ENCODE assay signal across 18 cellular contexts in the genomic region with DNA sequence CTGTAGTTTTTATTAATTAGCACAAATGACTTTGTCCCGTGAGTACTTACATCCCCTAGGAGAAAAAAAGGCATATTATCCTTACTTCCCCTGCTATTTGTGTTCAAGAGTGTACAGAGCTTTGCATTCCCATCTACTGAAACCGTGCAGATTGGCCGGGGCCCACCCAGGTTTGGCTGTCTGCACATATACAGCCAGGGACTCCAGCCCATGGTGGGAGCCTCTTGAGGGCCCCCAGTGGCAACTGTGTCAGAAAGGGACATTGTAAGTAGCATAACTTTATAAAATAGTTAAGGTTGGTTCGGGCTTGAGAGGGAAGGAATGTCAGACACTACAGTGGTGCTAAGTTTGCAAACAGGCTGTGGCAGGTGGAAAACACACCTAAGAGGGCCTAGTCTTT. TPM values are rescaled to one million over a fixed set of nuclear protein-coding genes. Genes with fewer than 3 reads are reported as not detected.
A peak's percentile ranks its signal among the peaks of the same experiment; 100 is the strongest.
DNase-seq lines count a peak whose midpoint lies in the region; ATAC-seq and TF ChIP-seq lines count a peak whose summit lies in the region.
"Had no signal": no experiment of that assay in that cellular context is flagged by ENCODE, and none has a peak within 500 bp of the region (broad histone marks: within the 10 kb centered on the region; RNA-seq: fewer than 3 reads in every experiment).

No MANE protein-coding gene starts in this region.

- CTCF ChIA-PET in WTC11 (lab: Charles Lee): interaction anchor here (1.0 to 2.7 kb wide), 4 partner anchors 19 to 447 kb away, joined by 3 to 14 read pairs (median 4); no protein-coding TSS in a partner anchor

- peaks cover 4% of the 10 kb centered on the region for H3K79me1 ChIP-seq in mesendoderm (ENCODE audit: low read length)

- WGBS in mesendoderm (ENCODE audit: extremely low coverage, insufficient coverage, low lambda C conversion rate): no CpG with 5 or more reads among the region's 4 CpGs

- H2BK120ac ChIP-seq in mesendoderm (ENCODE audit: low read depth, low read length): no peak overlapping the region

- H3K27me3 Mint-ChIP-seq in stimulated activated naive CD8-positive, alpha-beta T cell treated with anti-CD3 and anti-CD28 coated beads, Interleukin-15, Interleukin-2, amounts not matched to agents 100 ng/mL and 50 ng/mL, for 24 hours: no peaks in the 10 kb centered on the region
- H3K27me3 Mint-ChIP-seq in WTC11 (ENCODE audit: low read depth): no peaks in the 10 kb centered on the region; the same call in 1 of the 2 replicates
- no peaks in the 10 kb centered on the region for H3K27me3 Mint-ChIP-seq in stimulated activated memory B cell treated with anti-CD40 and anti-IgM and Interleukin-4, amounts not matched to agents 10 μg/mL and 1 μg/mL and 100 μg/mL, for 72 hours
- H3K27me3 Mint-ChIP-seq: activated CD8-positive, alpha-beta T cell treated with anti-CD3 and anti-CD28 coated beads for 36 hours had no signal

- H3K27ac Mint-ChIP-seq in stimulated activated naive CD8-positive, alpha-beta T cell treated with anti-CD3 and anti-CD28 coated beads, Interleukin-15, Interleukin-2, amounts not matched to agents 100 ng/mL and 50 ng/mL, for 24 hours: peak overlapping the region; percentile 59
- peak overlapping the region; percentile 48; the same call in 1 of the 2 replicates for H3K27ac Mint-ChIP-seq in WTC11
- H3K27ac Mint-ChIP-seq in stimulated activated memory B cell treated with anti-CD40 and anti-IgM and Interleukin-4, amounts not matched to agents 10 μg/mL and 1 μg/mL and 100 μg/mL, for 72 hours: no peak overlapping the region
- H3K27ac Mint-ChIP-seq: activated CD8-positive, alpha-beta T cell treated with anti-CD3 and anti-CD28 coated beads for 36 hours had no signal

- H4K8ac ChIP-seq in mesendoderm (ENCODE audit: low read depth, low read length): no peak overlapping the region

- POLR2A ChIA-PET in WTC11 (lab: Charles Lee): no interaction called here

- H4K5ac ChIP-seq in mesendoderm (ENCODE audit: low read length): no peak overlapping the region

- no peak overlapping the region for H2AK5ac ChIP-seq in mesendoderm (ENCODE audit: low read length)

- no peak overlapping the region for H3K18ac ChIP-seq in mesendoderm (ENCODE audit: low read length)

- no peak overlapping the region for H2BK15ac ChIP-seq in mesendoderm (replicated peaks; ENCODE audit: low read depth)

- no peak overlapping the region for H3K23ac ChIP-seq in mesendoderm (ENCODE audit: low read length)

- H3K9me3 Mint-ChIP-seq in stimulated activated naive CD8-positive, alpha-beta T cell treated with anti-CD3 and anti-CD28 coated beads, Interleukin-15, Interleukin-2, amounts not matched to agents 100 ng/mL and 50 ng/mL, for 24 hours: peaks cover 7% of the 10 kb centered on the region
- H3K9me3 Mint-ChIP-seq in WTC11: peaks cover 12% of the 10 kb centered on the region
- H3K9me3 Mint-ChIP-seq in stimulated activated memory B cell treated with anti-CD40 and anti-IgM and Interleukin-4, amounts not matched to agents 10 μg/mL and 1 μg/mL and 100 μg/mL, for 72 hours: peaks cover 3% of the 10 kb centered on the region

- peaks cover 10% of the 10 kb centered on the region for H3K36me3 Mint-ChIP-seq in stimulated activated naive CD8-positive, alpha-beta T cell treated with anti-CD3 and anti-CD28 coated beads, Interleukin-15, Interleukin-2, amounts not matched to agents 100 ng/mL and 50 ng/mL, for 24 hours (ENCODE audit: low read depth)
- H3K36me3 Mint-ChIP-seq in WTC11: peaks cover 5% of the 10 kb centered on the region
- peaks cover 16% of the 10 kb centered on the region for H3K36me3 Mint-ChIP-seq in stimulated activated memory B cell treated with anti-CD40 and anti-IgM and Interleukin-4, amounts not matched to agents 10 μg/mL and 1 μg/mL and 100 μg/mL, for 72 hours

- no peak overlapping the region for H2BK5ac ChIP-seq in mesendoderm (ENCODE audit: low read length)

- peaks cover 2% of the 10 kb centered on the region for H3K4me1 ChIP-seq in mesendoderm (ENCODE audit: control insufficient read depth, low read depth, low read length)
- H3K4me1 ChIP-seq: testis had no signal

- no peak for TF ChIP-seq CTCF in WTC11 (IDR thresholded peaks at IDR 0.05)

- peaks cover 1% of the 10 kb centered on the region for H3K79me2 ChIP-seq in mesendoderm (ENCODE audit: control insufficient read depth, insufficient read depth, low read length)

- H3K9ac ChIP-seq in mesendoderm (ENCODE audit: low read length): no peak overlapping the region
- H3K9ac ChIP-seq: KMS-11 had no signal

- H3K4me2 ChIP-seq in mesendoderm (ENCODE audit: low read length): no peak overlapping the region
- H3K4me2 ChIP-seq: KMS-11 had no signal

- H3K27me3 ChIP-seq in mesendoderm (ENCODE audit: insufficient read depth, low read length, poor library complexity): no peaks in the 10 kb centered on the region
- H3K27me3 ChIP-seq: brain microvascular endothelial cell, colonic mucosa, testis had no signal

- H3K4me3 Mint-ChIP-seq in stimulated activated naive CD8-positive, alpha-beta T cell treated with anti-CD3 and anti-CD28 coated beads, Interleukin-15, Interleukin-2, amounts not matched to agents 100 ng/mL and 50 ng/mL, for 24 hours: no peak overlapping the region
- peak overlapping the region; percentile 4; the same call in 1 of the 2 replicates for H3K4me3 Mint-ChIP-seq in WTC11
- H3K4me3 Mint-ChIP-seq in stimulated activated memory B cell treated with anti-CD40 and anti-IgM and Interleukin-4, amounts not matched to agents 10 μg/mL and 1 μg/mL and 100 μg/mL, for 72 hours: no peak overlapping the region
- H3K4me3 Mint-ChIP-seq: activated CD8-positive, alpha-beta T cell treated with anti-CD3 and anti-CD28 coated beads for 36 hours had no signal

- DNase-seq in stimulated activated naive CD8-positive, alpha-beta T cell treated with anti-CD3 and anti-CD28 coated beads, Interleukin-15, Interleukin-2, amounts not matched to agents 100 U/mL and 50 U/mL, for 24 hours: no peak
- DNase-seq in WTC11 (ENCODE audit: low spot score) (no peak), islet precursor cell (peak; percentile 15), NCI-H1048 (lab: John Stamatoyannopoulos, UW) (no peak), mesendoderm (no peak)
- no peak for DNase-seq in stimulated activated CD4-positive, alpha-beta T cell treated with anti-CD3 and anti-CD28 coated beads, Interleukin-4, amount 100 ng/mL, for 24 hours
- DNase-seq: activated CD8-positive, alpha-beta T cell treated with anti-CD3 and anti-CD28 coated beads for 36 hours; brain microvascular endothelial cell; NCI-H1694; stimulated activated CD4-positive, alpha-beta T cell treated with anti-CD3 and anti-CD28 coated beads, Interleukin-15, amount 100 ng/mL, for 24 hours; testis had no signal

- no peaks in the 10 kb centered on the region for H3K36me3 ChIP-seq in mesendoderm (ENCODE audit: control insufficient read depth, insufficient read depth, low read length)
- H3K36me3 ChIP-seq: brain microvascular endothelial cell, colonic mucosa, WERI-Rb-1 had no signal

- no peak overlapping the region for H3K4ac ChIP-seq in mesendoderm (ENCODE audit: low read depth, low read length)

- no peak overlapping the region for H3K4me3 ChIP-seq in mesendoderm (ENCODE audit: low read length)
- H3K4me3 ChIP-seq: colonic mucosa, SK-N-MC, testis had no signal

- no peak overlapping the region for H3K56ac ChIP-seq in mesendoderm (ENCODE audit: low read length)

- H3K27ac ChIP-seq in mesendoderm (ENCODE audit: low read depth, low read length): no peak overlapping the region
- H3K27ac ChIP-seq: brain microvascular endothelial cell, colonic mucosa, KMS-11, SK-N-MC, testis, WERI-Rb-1 had no signal

- peaks cover 47% of the 10 kb centered on the region for H3K4me1 Mint-ChIP-seq in stimulated activated naive CD8-positive, alpha-beta T cell treated with anti-CD3 and anti-CD28 coated beads, Interleukin-15, Interleukin-2, amounts not matched to agents 100 ng/mL and 50 ng/mL, for 24 hours (ENCODE audit: low read depth)
- H3K4me1 Mint-ChIP-seq in WTC11: peaks cover 59% of the 10 kb centered on the region
- peaks cover 64% of the 10 kb centered on the region for H3K4me1 Mint-ChIP-seq in stimulated activated memory B cell treated with anti-CD40 and anti-IgM and Interleukin-4, amounts not matched to agents 10 μg/mL and 1 μg/mL and 100 μg/mL, for 72 hours

- no peak for ATAC-seq in stimulated activated naive CD8-positive, alpha-beta T cell treated with anti-CD3 and anti-CD28 coated beads, Interleukin-15, Interleukin-2, amounts not matched to agents 100 U/mL and 50 U/mL, for 24 hours
- no peak for ATAC-seq in WTC11
- ATAC-seq in stimulated activated memory B cell treated with anti-CD40 and anti-IgM and Interleukin-4, amounts not matched to agents 10 μg/mL and 1 μg/mL and 100 μg/mL, for 72 hours: no peak
- ATAC-seq: sciatic nerve had no signal

TF ChIP-seq in WTC11, 78 proteins besides CTCF, POLR2A, EP300 and RAD21:
- TF ChIP-seq SP1 (CRISPR knock-in tag; conservative IDR thresholded peaks at IDR 0.05) (no peak), NR2C2 (CRISPR knock-in tag; IDR thresholded peaks at IDR 0.05) (no peak), HMGA2 (CRISPR knock-in tag; IDR thresholded peaks at IDR 0.05) (no peak), ZNF263 (CRISPR knock-in tag; IDR thresholded peaks at IDR 0.05; ENCODE audit: low read depth) (no peak), FOXK1 (CRISPR knock-in tag; IDR thresholded peaks at IDR 0.05) (no peak)

RNA-seq across cellular contexts. Expression of a gene that starts 24.7 kb away (rescaled TPM):
- 9.8 to 11.6 TPM (median 10.6 TPM) in 3 replicates for total RNA-seq in WTC11 (2021)
- polyA plus RNA-seq in mesendoderm (2013, experiment 1 of 2): 6.5 TPM
- polyA plus RNA-seq in mesendoderm (2013, experiment 2 of 2): 7.1 TPM
